25 cellular contexts compared by ENCODE assay signal in genomic region chr7:12831024-12831423, GRCh38.
DNase-seq lines count a peak whose midpoint lies in the region; ATAC-seq, FAIRE-seq and TF ChIP-seq lines count a peak whose summit lies in the region.
"Had no signal": no experiment of that assay in that cellular context is flagged by ENCODE, and none has a peak within 500 bp of the region (broad histone marks: within the 10 kb centered on the region; RNA-seq: fewer than 3 reads in every experiment).

No MANE protein-coding gene starts in this region.

- H3K36me3 ChIP-seq in HepG2 (replicated peaks in 1 of 2; ENCODE audit: control insufficient read depth in 1 of 2, insufficient read depth in 2 of 2, low read length in 2 of 2) (no peaks in the 10 kb centered on the region), right lobe of liver (no peaks in the 10 kb centered on the region), pancreas (no peaks in the 10 kb centered on the region), prostate gland (no peaks in the 10 kb centered on the region)
- H3K36me3 ChIP-seq: BE2C, BLaER1 had no signal

- H4K20me1 ChIP-seq in HepG2 (ENCODE audit: insufficient read depth, low read length), result no peaks in the 10 kb centered on the region
- H4K20me1 ChIP-seq: BLaER1 had no signal

- in situ Hi-C loops in HepG2 (cut with HindIII; ENCODE audit: extremely low pct_ligation_motif_present, low pct_unique_long_range_greater_than_20kb), result no loop called here

- H3K9me3 ChIP-seq in HepG2 (ENCODE audit: low read length), result peaks cover 22% of the 10 kb centered on the region
- no peaks in the 10 kb centered on the region for H3K9me3 ChIP-seq in right lobe of liver
- H3K9me3 ChIP-seq in pancreas, result no peaks in the 10 kb centered on the region
- H3K9me3 ChIP-seq in prostate gland, result no peaks in the 10 kb centered on the region
- H3K9me3 ChIP-seq: BE2C had no signal

- H3K4me2 ChIP-seq in HepG2 (ENCODE audit: low read depth, low read length), result no peak overlapping the region
- H3K4me2 ChIP-seq: BLaER1 had no signal

- no TSS peak for BruUV-seq in HepG2 (replicated peaks; lab: Mats Ljungman, UMichigan)

- no peaks in the 10 kb centered on the region for H3K79me2 ChIP-seq in HepG2 (ENCODE audit: insufficient read depth, low read length)

- no peak for FAIRE-seq in HepG2 (lab: Jason Lieb, UNC)
- peak; percentile 75 for FAIRE-seq in pancreas (lab: Jason Lieb, UNC)
- FAIRE-seq: GM12878, GM12892, GM18507 had no signal

- DNase-seq in HepG2 (ENCODE audit: low spot score), result no peak
- DNase-seq in right lobe of liver, result no peak
- DNase-seq in amniotic epithelial cell (ENCODE audit: low read depth), result peak; percentile 7
- no peak for DNase-seq in pancreas
- no peak for DNase-seq in prostate gland (ENCODE audit: low spot score)
- DNase-seq: ACHN; BE2C; C1 segment of cervical spinal cord; CD4-positive, alpha-beta memory T cell; CD4-positive, CD25-positive, alpha-beta regulatory T cell; CD8-positive, alpha-beta memory T cell; COR-L47; DMS 273 treated with DMSO at 0.1 percent for 48 hours; DMS153; DMS53; DMS79; DND-41; EL; GDM1 had no signal

- TF ChIP-seq CTCF in HepG2 (CRISPR knock-in tag; IDR thresholded peaks at IDR 0.05), result no peak
- TF ChIP-seq CTCF in right lobe of liver (IDR thresholded peaks at IDR 0.05), result no peak
- no peak for TF ChIP-seq CTCF in pancreas (IDR thresholded peaks at IDR 0.05)
- no peak for TF ChIP-seq CTCF in prostate gland (IDR thresholded peaks at IDR 0.05)

- H3K27me3 ChIP-seq in HepG2 (ENCODE audit: control insufficient read depth in 1 of 2, insufficient read depth in 2 of 2, low read length in 2 of 2) (no peaks in the 10 kb centered on the region), right lobe of liver (no peaks in the 10 kb centered on the region), pancreas (no peaks in the 10 kb centered on the region), prostate gland (replicated peaks; ENCODE audit: insufficient read depth) (no peaks in the 10 kb centered on the region)
- H3K27me3 ChIP-seq: BE2C, BLaER1 had no signal

- no peak for TF ChIP-seq POLR2A in HepG2 (IDR thresholded peaks at IDR 0.05; ENCODE audit: insufficient read depth in 1 of 2, low read depth in 2 of 2, low read length in 2 of 2)
- no peak for TF ChIP-seq POLR2A in right lobe of liver (IDR thresholded peaks at IDR 0.05)
- no peak for TF ChIP-seq POLR2A in prostate gland (IDR thresholded peaks at IDR 0.05)

- ATAC-seq in HepG2 (no peak), right lobe of liver (no peak), pancreas (no peak), HG03159 (IDR thresholded peaks at IDR 0.05; ENCODE audit: unreplicated experiment) (no peak)
- ATAC-seq: GM12878 had no signal

- 59% methylated on average over 3 of the region's 3 CpGs for WGBS in HepG2 (ENCODE audit: low lambda C conversion rate)
- 78% methylated on average over 3 of the region's 3 CpGs for WGBS in right lobe of liver (ENCODE audit: insufficient coverage, low coverage, low lambda C conversion rate, missing lambda C conversion rate)
- WGBS in pancreas, 2 donors, result 65 to 66% methylated on average over 3 of the region's 3 CpGs
- WGBS in prostate gland, result 49% methylated on average over 3 of the region's 3 CpGs

- CTCF ChIA-PET in HepG2 (lab: Yijun Ruan, JAX; ENCODE audit: low intra/inter-chr PET ratio, low total read pairs), result no interaction called here

- no peak overlapping the region for H2AFZ ChIP-seq in HepG2 (ENCODE audit: low read length)

- TF ChIP-seq RAD21 in HepG2 (CRISPR knock-in tag; IDR thresholded peaks at IDR 0.05), result no peak

- no peak overlapping the region for H3K27ac ChIP-seq in HepG2 (ENCODE audit: extremely low read length, insufficient read depth, low read length)
- H3K27ac ChIP-seq in right lobe of liver, result no peak overlapping the region
- H3K27ac ChIP-seq in pancreas, result no peak overlapping the region
- H3K27ac ChIP-seq in prostate gland, result no peak overlapping the region
- H3K27ac ChIP-seq: 22Rv1, BLaER1 had no signal

- H3K4me1 ChIP-seq in HepG2 (ENCODE audit: insufficient read depth, low read length) (no peaks in the 10 kb centered on the region), right lobe of liver (no peaks in the 10 kb centered on the region), pancreas (peaks cover 0 to 8% (median 0%) of the 10 kb centered on the region in 3 donors), prostate gland (replicated peaks) (no peaks in the 10 kb centered on the region)
- H3K4me1 ChIP-seq: BE2C, BLaER1 had no signal

- TF ChIP-seq EP300 in HepG2 (IDR thresholded peaks at IDR 0.05; ENCODE audit: low read depth in 2 of 2, low read length in 2 of 2), result no peak
- no peak for TF ChIP-seq EP300 in HepG2 (CRISPR knock-in tag; IDR thresholded peaks at IDR 0.05; ENCODE audit: borderline replicate concordance)

- intact Hi-C loops in HepG2 (cut with micrococcal nuclease; ENCODE audit: unreplicated experiment), result no loop called here
- intact Hi-C loops in right lobe of liver (cut with DNase I), result no loop called here
- intact Hi-C loops in pancreas (cut with DNase I), result no loop called here
- intact Hi-C loops in prostate gland (cut with DNase I), result no loop called here

- POLR2A ChIA-PET in HepG2 (lab: Yijun Ruan, JAX), result no interaction called here

- H3K9ac ChIP-seq in HepG2 (ENCODE audit: insufficient read depth, low read depth, low read length), result no peak overlapping the region
- H3K9ac ChIP-seq: BLaER1 had no signal

- H3K4me3 ChIP-seq in HepG2 (replicated peaks in 1 of 3; ENCODE audit: insufficient read depth in 1 of 3, low read depth in 2 of 3, low read length in 3 of 3) (no peak overlapping the region), right lobe of liver (no peak overlapping the region), pancreas (no peak overlapping the region), prostate gland (no peak overlapping the region)
- H3K4me3 ChIP-seq: BLaER1, GM12878 had no signal

TF ChIP-seq in HepG2, 621 proteins besides CTCF, POLR2A, EP300 and RAD21:
- no peak for TF ChIP-seq ZNF142 (CRISPR knock-in tag; IDR thresholded peaks at IDR 0.05)
- no peak for TF ChIP-seq KLF13 (CRISPR knock-in tag; IDR thresholded peaks at IDR 0.05)
- TF ChIP-seq RCOR2 (CRISPR knock-in tag; IDR thresholded peaks at IDR 0.05), result no peak
- TF ChIP-seq ZNF660 (CRISPR knock-in tag; IDR thresholded peaks at IDR 0.05; ENCODE audit: borderline replicate concordance, low read depth), result no peak
- TF ChIP-seq MAFK (conservative IDR thresholded peaks at IDR 0.05 in 1 of 2, IDR thresholded peaks at IDR 0.05 in 1 of 2; ENCODE audit: low read length in 2 of 2), result peak; percentile 83 to 88
- TF ChIP-seq ZNF576 (CRISPR knock-in tag; IDR thresholded peaks at IDR 0.05), result no peak
- peak; percentile 83 for TF ChIP-seq MAFF (IDR thresholded peaks at IDR 0.05; ENCODE audit: low read depth, low read length)
- no peak for TF ChIP-seq RARG (CRISPR knock-in tag; IDR thresholded peaks at IDR 0.05; ENCODE audit: low read depth)
